ENCODE assay signal across 19 cellular contexts in the genomic region with DNA sequence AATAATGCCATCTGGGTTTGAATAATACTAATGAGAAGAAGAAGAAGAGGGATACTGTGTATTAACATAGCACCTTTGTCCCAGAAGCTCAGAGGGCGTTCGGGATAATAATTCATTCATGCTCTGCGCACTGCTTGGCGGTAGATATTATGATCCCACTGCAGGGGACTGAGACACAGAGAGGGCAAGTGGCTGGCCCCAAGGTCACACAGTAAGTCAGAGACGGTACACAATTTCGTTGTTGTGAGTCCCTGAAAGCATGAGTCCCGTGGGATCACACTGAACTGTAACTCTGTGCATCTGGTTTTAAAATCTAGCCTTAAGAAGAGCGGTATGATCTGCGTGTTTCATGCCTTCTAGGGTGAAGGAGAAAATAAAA.
"Had no signal": no experiment of that assay in that cellular context is flagged by ENCODE, and none has a peak within 500 bp of the region (broad histone marks: within the 10 kb centered on the region; RNA-seq: fewer than 3 reads in every experiment).

No MANE protein-coding gene starts in this region.

- DNase-seq: Kasumi-1, NCI-H1092 treated with DMSO at 0.1 percent for 48 hours, NCI-H1436, NCI-H187, NCI-H2029, NCI-H2081 treated with DMSO at 0.1 percent for 48 hours, NCI-H2171, NCI-H226, NCI-H446, NCI-H510A, NCI-H524 treated with DMSO at 0.1 percent for 48 hours, NCI-H69, NCI-H774, RPMI8226, SHP77, SK-N-SH had no signal

- H3K4me1 Mint-ChIP-seq: IgD-negative memory B cell had no signal

- H3K4me2 ChIP-seq: KMS-11, SK-N-SH had no signal

- H3K9me3 Mint-ChIP-seq: IgD-negative memory B cell had no signal

- H3K9ac ChIP-seq: KMS-11, SK-N-SH had no signal

- H3K4me3 Mint-ChIP-seq: IgD-negative memory B cell had no signal

- H3K9me3 ChIP-seq: SK-N-SH had no signal

- H3K9me2 ChIP-seq: SK-N-SH had no signal

- H3K27ac Mint-ChIP-seq: IgD-negative memory B cell had no signal

- H3K36me3 Mint-ChIP-seq: IgD-negative memory B cell had no signal

- H3K4me3 ChIP-seq: K562 had no signal

- ATAC-seq: K562 had no signal

- H3K27ac ChIP-seq: KMS-11 had no signal
